Comparison of ENCODE assay signal across 1 cellular context in the genomic region with DNA sequence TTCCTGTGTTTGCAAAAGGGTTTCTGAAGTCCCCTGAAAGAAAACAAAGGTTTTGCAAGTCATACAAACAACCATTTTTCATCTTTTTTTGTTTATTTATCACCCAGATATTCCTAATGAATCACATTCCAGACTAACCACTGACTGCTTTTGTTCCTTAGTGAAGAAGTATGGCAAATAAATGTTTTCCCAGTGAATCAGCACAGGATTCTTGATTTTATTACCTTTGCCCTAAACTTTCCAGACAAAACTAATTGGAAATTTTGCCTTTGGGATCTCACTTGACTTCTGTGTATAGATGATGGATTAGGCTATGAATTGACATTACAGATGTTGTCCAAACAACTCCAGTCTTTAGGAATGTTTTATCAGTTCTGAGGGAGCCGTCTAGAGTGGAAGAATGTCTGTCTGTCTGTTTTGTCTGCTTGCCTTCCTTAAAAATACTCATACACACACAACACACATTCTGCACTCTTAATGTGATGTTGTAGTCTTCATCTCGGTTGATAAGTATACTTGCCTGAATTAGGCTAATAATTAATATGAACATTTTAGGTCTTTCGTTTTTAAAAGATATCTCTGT.
TF ChIP-seq lines count a peak whose summit lies in the region.

No MANE protein-coding gene starts in this region.

TF ChIP-seq in HepG2, 621 proteins besides CTCF, POLR2A, EP300 and RAD21 (continued from another document):
- TF ChIP-seq, protein P1, sequence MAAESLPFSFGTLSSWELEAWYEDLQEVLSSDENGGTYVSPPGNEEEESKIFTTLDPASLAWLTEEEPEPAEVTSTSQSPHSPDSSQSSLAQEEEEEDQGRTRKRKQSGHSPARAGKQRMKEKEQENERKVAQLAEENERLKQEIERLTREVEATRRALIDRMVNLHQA (CRISPR knock-in tag; IDR thresholded peaks at IDR 0.05) = no peak
- TF ChIP-seq, protein P2, sequence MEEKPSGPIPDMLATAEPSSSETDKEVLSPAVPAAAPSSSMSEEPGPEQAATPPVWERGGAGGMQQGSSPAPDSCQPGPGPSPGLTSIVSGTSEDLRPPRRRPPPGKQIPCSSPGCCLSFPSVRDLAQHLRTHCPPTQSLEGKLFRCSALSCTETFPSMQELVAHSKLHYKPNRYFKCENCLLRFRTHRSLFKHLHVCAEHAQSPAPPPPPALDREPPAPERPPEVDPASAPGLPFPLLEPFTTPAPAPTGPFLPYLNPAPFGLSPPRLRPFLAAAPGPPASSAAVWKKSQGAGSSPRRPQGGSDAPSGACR (CRISPR knock-in tag; IDR thresholded peaks at IDR 0.05) = no peak
- TF ChIP-seq PHB2 (IDR thresholded peaks at IDR 0.05; ENCODE audit: partially characterized antibody) (no peak), ZNF484 (CRISPR knock-in tag; IDR thresholded peaks at IDR 0.05; ENCODE audit: borderline replicate concordance, low read depth) (no peak), ETV6 (CRISPR knock-in tag; conservative IDR thresholded peaks at IDR 0.05) (no peak), SMC3 (IDR thresholded peaks at IDR 0.05; ENCODE audit: low read length) (no peak), SAP130 (CRISPR knock-in tag; IDR thresholded peaks at IDR 0.05; ENCODE audit: low read depth) (peak; percentile 33; the same call in 1 of the 2 replicates), FOXC1 (CRISPR knock-in tag; IDR thresholded peaks at IDR 0.05; ENCODE audit: borderline replicate concordance) (no peak), STAT5B (CRISPR knock-in tag; IDR thresholded peaks at IDR 0.05) (no peak), RBAK (CRISPR knock-in tag; IDR thresholded peaks at IDR 0.05) (no peak), SALL1 (CRISPR knock-in tag; IDR thresholded peaks at IDR 0.05) (no peak), ZMAT3 (CRISPR knock-in tag; conservative IDR thresholded peaks at IDR 0.05) (no peak), ZKSCAN8 (CRISPR knock-in tag; IDR thresholded peaks at IDR 0.05; ENCODE audit: borderline replicate concordance) (peak; percentile 15; the same call in 1 of the 2 replicates), ZNF577 (CRISPR knock-in tag; IDR thresholded peaks at IDR 0.05; ENCODE audit: borderline replicate concordance, low read depth) (no peak), ZNF234 (CRISPR knock-in tag; conservative IDR thresholded peaks at IDR 0.05) (no peak), RFXANK (CRISPR knock-in tag; IDR thresholded peaks at IDR 0.05) (no peak), ZNF121 (CRISPR knock-in tag; IDR thresholded peaks at IDR 0.05) (no peak), KAT8 (CRISPR knock-in tag; IDR thresholded peaks at IDR 0.05) (no peak), ZSCAN12 (CRISPR knock-in tag; IDR thresholded peaks at IDR 0.05) (no peak), ATAD3A (CRISPR knock-in tag; IDR thresholded peaks at IDR 0.05) (no peak), NFYB (CRISPR knock-in tag; IDR thresholded peaks at IDR 0.05) (no peak), SALL2 (CRISPR knock-in tag; IDR thresholded peaks at IDR 0.05) (no peak), SCMH1 (CRISPR knock-in tag; IDR thresholded peaks at IDR 0.05; ENCODE audit: borderline replicate concordance) (no peak), ZFP36L1 (CRISPR knock-in tag; IDR thresholded peaks at IDR 0.05) (no peak), ZNF747 (CRISPR knock-in tag; IDR thresholded peaks at IDR 0.05; ENCODE audit: borderline replicate concordance) (no peak), NR2F6 (IDR thresholded peaks at IDR 0.05) (no peak; the same call in 1 of the 2 replicates), NR2F6 (CRISPR knock-in tag; IDR thresholded peaks at IDR 0.05) (no peak), ZSCAN22 (CRISPR knock-in tag; IDR thresholded peaks at IDR 0.05) (no peak)
- TF ChIP-seq, protein P3, sequence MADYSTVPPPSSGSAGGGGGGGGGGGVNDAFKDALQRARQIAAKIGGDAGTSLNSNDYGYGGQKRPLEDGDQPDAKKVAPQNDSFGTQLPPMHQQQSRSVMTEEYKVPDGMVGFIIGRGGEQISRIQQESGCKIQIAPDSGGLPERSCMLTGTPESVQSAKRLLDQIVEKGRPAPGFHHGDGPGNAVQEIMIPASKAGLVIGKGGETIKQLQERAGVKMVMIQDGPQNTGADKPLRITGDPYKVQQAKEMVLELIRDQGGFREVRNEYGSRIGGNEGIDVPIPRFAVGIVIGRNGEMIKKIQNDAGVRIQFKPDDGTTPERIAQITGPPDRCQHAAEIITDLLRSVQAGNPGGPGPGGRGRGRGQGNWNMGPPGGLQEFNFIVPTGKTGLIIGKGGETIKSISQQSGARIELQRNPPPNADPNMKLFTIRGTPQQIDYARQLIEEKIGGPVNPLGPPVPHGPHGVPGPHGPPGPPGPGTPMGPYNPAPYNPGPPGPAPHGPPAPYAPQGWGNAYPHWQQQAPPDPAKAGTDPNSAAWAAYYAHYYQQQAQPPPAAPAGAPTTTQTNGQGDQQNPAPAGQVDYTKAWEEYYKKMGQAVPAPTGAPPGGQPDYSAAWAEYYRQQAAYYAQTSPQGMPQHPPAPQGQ (CRISPR knock-in tag; IDR thresholded peaks at IDR 0.05; ENCODE audit: borderline replicate concordance) = no peak
- TF ChIP-seq, protein P4, sequence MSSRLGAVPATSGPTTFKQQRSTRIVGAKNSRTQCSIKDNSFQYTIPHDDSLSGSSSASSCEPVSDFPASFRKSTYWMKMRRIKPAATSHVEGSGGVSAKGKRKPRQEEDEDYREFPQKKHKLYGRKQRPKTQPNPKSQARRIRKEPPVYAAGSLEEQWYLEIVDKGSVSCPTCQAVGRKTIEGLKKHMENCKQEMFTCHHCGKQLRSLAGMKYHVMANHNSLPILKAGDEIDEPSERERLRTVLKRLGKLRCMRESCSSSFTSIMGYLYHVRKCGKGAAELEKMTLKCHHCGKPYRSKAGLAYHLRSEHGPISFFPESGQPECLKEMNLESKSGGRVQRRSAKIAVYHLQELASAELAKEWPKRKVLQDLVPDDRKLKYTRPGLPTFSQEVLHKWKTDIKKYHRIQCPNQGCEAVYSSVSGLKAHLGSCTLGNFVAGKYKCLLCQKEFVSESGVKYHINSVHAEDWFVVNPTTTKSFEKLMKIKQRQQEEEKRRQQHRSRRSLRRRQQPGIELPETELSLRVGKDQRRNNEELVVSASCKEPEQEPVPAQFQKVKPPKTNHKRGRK (CRISPR knock-in tag; IDR thresholded peaks at IDR 0.05) = no peak
- TF ChIP-seq, protein P5, sequence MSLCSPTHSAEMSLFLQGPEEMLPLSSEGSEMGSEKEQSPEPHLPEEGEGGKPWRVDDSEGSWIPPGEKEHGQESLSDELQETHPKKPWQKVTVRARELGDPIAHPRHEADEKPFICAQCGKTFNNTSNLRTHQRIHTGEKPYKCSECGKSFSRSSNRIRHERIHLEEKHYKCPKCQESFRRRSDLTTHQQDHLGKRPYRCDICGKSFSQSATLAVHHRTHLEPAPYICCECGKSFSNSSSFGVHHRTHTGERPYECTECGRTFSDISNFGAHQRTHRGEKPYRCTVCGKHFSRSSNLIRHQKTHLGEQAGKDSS (CRISPR knock-in tag; IDR thresholded peaks at IDR 0.05; ENCODE audit: borderline replicate concordance, low read depth) = no peak
- TF ChIP-seq, protein P6, sequence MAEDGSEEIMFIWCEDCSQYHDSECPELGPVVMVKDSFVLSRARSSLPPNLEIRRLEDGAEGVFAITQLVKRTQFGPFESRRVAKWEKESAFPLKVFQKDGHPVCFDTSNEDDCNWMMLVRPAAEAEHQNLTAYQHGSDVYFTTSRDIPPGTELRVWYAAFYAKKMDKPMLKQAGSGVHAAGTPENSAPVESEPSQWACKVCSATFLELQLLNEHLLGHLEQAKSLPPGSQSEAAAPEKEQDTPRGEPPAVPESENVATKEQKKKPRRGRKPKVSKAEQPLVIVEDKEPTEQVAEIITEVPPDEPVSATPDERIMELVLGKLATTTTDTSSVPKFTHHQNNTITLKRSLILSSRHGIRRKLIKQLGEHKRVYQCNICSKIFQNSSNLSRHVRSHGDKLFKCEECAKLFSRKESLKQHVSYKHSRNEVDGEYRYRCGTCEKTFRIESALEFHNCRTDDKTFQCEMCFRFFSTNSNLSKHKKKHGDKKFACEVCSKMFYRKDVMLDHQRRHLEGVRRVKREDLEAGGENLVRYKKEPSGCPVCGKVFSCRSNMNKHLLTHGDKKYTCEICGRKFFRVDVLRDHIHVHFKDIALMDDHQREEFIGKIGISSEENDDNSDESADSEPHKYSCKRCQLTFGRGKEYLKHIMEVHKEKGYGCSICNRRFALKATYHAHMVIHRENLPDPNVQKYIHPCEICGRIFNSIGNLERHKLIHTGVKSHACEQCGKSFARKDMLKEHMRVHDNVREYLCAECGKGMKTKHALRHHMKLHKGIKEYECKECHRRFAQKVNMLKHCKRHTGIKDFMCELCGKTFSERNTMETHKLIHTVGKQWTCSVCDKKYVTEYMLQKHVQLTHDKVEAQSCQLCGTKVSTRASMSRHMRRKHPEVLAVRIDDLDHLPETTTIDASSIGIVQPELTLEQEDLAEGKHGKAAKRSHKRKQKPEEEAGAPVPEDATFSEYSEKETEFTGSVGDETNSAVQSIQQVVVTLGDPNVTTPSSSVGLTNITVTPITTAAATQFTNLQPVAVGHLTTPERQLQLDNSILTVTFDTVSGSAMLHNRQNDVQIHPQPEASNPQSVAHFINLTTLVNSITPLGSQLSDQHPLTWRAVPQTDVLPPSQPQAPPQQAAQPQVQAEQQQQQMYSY (CRISPR knock-in tag; IDR thresholded peaks at IDR 0.05) = no peak
- TF ChIP-seq, protein P7, sequence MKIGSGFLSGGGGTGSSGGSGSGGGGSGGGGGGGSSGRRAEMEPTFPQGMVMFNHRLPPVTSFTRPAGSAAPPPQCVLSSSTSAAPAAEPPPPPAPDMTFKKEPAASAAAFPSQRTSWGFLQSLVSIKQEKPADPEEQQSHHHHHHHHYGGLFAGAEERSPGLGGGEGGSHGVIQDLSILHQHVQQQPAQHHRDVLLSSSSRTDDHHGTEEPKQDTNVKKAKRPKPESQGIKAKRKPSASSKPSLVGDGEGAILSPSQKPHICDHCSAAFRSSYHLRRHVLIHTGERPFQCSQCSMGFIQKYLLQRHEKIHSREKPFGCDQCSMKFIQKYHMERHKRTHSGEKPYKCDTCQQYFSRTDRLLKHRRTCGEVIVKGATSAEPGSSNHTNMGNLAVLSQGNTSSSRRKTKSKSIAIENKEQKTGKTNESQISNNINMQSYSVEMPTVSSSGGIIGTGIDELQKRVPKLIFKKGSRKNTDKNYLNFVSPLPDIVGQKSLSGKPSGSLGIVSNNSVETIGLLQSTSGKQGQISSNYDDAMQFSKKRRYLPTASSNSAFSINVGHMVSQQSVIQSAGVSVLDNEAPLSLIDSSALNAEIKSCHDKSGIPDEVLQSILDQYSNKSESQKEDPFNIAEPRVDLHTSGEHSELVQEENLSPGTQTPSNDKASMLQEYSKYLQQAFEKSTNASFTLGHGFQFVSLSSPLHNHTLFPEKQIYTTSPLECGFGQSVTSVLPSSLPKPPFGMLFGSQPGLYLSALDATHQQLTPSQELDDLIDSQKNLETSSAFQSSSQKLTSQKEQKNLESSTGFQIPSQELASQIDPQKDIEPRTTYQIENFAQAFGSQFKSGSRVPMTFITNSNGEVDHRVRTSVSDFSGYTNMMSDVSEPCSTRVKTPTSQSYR (CRISPR knock-in tag; IDR thresholded peaks at IDR 0.05; ENCODE audit: borderline replicate concordance) = no peak
- TF ChIP-seq, protein P8, sequence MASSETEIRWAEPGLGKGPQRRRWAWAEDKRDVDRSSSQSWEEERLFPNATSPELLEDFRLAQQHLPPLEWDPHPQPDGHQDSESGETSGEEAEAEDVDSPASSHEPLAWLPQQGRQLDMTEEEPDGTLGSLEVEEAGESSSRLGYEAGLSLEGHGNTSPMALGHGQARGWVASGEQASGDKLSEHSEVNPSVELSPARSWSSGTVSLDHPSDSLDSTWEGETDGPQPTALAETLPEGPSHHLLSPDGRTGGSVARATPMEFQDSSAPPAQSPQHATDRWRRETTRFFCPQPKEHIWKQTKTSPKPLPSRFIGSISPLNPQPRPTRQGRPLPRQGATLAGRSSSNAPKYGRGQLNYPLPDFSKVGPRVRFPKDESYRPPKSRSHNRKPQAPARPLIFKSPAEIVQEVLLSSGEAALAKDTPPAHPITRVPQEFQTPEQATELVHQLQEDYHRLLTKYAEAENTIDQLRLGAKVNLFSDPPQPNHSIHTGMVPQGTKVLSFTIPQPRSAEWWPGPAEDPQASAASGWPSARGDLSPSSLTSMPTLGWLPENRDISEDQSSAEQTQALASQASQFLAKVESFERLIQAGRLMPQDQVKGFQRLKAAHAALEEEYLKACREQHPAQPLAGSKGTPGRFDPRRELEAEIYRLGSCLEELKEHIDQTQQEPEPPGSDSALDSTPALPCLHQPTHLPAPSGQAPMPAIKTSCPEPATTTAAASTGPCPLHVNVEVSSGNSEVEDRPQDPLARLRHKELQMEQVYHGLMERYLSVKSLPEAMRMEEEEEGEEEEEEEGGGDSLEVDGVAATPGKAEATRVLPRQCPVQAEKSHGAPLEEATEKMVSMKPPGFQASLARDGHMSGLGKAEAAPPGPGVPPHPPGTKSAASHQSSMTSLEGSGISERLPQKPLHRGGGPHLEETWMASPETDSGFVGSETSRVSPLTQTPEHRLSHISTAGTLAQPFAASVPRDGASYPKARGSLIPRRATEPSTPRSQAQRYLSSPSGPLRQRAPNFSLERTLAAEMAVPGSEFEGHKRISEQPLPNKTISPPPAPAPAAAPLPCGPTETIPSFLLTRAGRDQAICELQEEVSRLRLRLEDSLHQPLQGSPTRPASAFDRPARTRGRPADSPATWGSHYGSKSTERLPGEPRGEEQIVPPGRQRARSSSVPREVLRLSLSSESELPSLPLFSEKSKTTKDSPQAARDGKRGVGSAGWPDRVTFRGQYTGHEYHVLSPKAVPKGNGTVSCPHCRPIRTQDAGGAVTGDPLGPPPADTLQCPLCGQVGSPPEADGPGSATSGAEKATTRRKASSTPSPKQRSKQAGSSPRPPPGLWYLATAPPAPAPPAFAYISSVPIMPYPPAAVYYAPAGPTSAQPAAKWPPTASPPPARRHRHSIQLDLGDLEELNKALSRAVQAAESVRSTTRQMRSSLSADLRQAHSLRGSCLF (CRISPR knock-in tag; IDR thresholded peaks at IDR 0.05; ENCODE audit: borderline replicate concordance) = no peak
- TF ChIP-seq, protein P9, sequence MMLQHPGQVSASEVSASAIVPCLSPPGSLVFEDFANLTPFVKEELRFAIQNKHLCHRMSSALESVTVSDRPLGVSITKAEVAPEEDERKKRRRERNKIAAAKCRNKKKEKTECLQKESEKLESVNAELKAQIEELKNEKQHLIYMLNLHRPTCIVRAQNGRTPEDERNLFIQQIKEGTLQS (CRISPR knock-in tag; IDR thresholded peaks at IDR 0.05) = no peak
- TF ChIP-seq, protein P10, sequence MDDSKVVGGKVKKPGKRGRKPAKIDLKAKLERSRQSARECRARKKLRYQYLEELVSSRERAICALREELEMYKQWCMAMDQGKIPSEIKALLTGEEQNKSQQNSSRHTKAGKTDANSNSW (CRISPR knock-in tag; IDR thresholded peaks at IDR 0.05; ENCODE audit: borderline replicate concordance) = no peak
